Comparison of ENCODE assay signal across 23 cellular contexts in genomic region chr1:43222876-43223275, GRCh38. TPM values are rescaled to one million over a fixed set of nuclear protein-coding genes. Genes with fewer than 3 reads are reported as not detected.
"Had no signal": no experiment of that assay in that cellular context is flagged by ENCODE, and none has a peak within 500 bp of the region (broad histone marks: within the 10 kb centered on the region; RNA-seq: fewer than 3 reads in every experiment).

No MANE protein-coding gene starts in this region.

- H3K27ac ChIP-seq: coronary artery, dorsolateral prefrontal cortex, esophagus squamous epithelium, gastroesophageal sphincter, neutrophil, sigmoid colon had no signal

- H3K36me3 ChIP-seq: esophagus squamous epithelium, gastroesophageal sphincter, neutrophil, sigmoid colon had no signal

- H3K36me3 Mint-ChIP-seq: naive thymus-derived CD4-positive, alpha-beta T cell had no signal

- H3K9me3 ChIP-seq: esophagus squamous epithelium, gastroesophageal sphincter, neutrophil, sigmoid colon had no signal

- H3K27me3 ChIP-seq: dorsolateral prefrontal cortex, esophagus squamous epithelium, neutrophil, sigmoid colon had no signal

- H3K4me1 ChIP-seq: gastroesophageal sphincter, sigmoid colon had no signal

- H3K4me3 Mint-ChIP-seq: naive thymus-derived CD4-positive, alpha-beta T cell had no signal

- H3K4me3 ChIP-seq: coronary artery, dorsolateral prefrontal cortex, esophagus squamous epithelium, gastroesophageal sphincter, sigmoid colon, skin epidermis had no signal

- DNase-seq: dorsolateral prefrontal cortex; effector memory CD4-positive, alpha-beta T cell; esophagus squamous epithelium; foreskin fibroblast; glutamatergic neuron; islet precursor cell; mammary epithelial cell; naive thymus-derived CD4-positive, alpha-beta T cell; posterior cingulate gyrus; sigmoid colon; stimulated activated CD4-positive, alpha-beta T cell treated with anti-CD3 and anti-CD28 coated beads, Interleukin-2, amount 100 ng/mL, for 24 hours; stimulated activated CD4-positive, alpha-beta T cell treated with anti-CD3 and anti-CD28 coated beads, Interleukin-4, amount 100 ng/mL, for 4 hours; stimulated activated naive CD4-positive, alpha-beta T cell treated with Interleukin-2 at 50 U/mL for 16 hours; trophoblast cell had no signal

RNA-seq across cellular contexts. Expression of gene TMEM125, which starts 46.9 kb away (rescaled TPM):
- total RNA-seq: mesenteric fat pad, osteoblast, pulmonary artery endothelial cell, sigmoid colon had no signal
- polyA plus RNA-seq: neural cell had no signal

RNA-seq across cellular contexts. Expression of gene CFAP57, which starts 50.7 kb away (rescaled TPM):
- total RNA-seq: esophagus squamous epithelium, gastroesophageal sphincter, left lobe of liver had no signal
- polyA plus RNA-seq: naive thymus-derived CD4-positive, alpha-beta T cell had no signal
